27 cellular contexts compared by ENCODE assay signal in genomic region chr3:31434819-31435218, GRCh38.
"Had no signal": no experiment of that assay in that cellular context is flagged by ENCODE, and none has a peak within 500 bp of the region (broad histone marks: within the 10 kb centered on the region; RNA-seq: fewer than 3 reads in every experiment).

No MANE protein-coding gene starts in this region.

- H3K27ac ChIP-seq: stomach, suprapubic skin, testis, thoracic aorta, thyroid gland, tibial artery, tibial nerve, transverse colon, upper lobe of left lung, upper lobe of right lung, uterus, vagina had no signal

- FAIRE-seq: urothelium cell line had no signal

- H3K36me3 ChIP-seq: stomach, suprapubic skin, thoracic aorta, thyroid gland, tibial artery, tibial nerve, transverse colon, upper lobe of left lung, upper lobe of right lung, uterus, vagina had no signal

- ATAC-seq: stimulated activated effector memory CD8-positive, alpha-beta T cell treated with anti-CD3 and anti-CD28 coated beads, Interleukin-12 subunit alpha, Interleukin-12 subunit beta, amount 100 ng/mL, for 72 hours; stimulated activated memory B cell treated with anti-CD40 and anti-IgM and Interleukin-4, amounts not matched to agents 10 μg/mL and 1 μg/mL and 100 μg/mL, for 72 hours; stimulated activated naive B cell treated with anti-CD40 and anti-IgM and Interleukin-4, amounts not matched to agents 10 μg/mL and 1 μg/mL and 100 μg/mL, for 72 hours; stimulated activated naive CD8-positive, alpha-beta T cell treated with anti-CD3 and anti-CD28 coated beads, Interleukin-15, amount 100 ng/mL, for 72 hours; stimulated activated naive CD8-positive, alpha-beta T cell treated with anti-CD3 and anti-CD28 coated beads, Interleukin-15, Interleukin-2, amounts not matched to agents 100 U/mL and 50 U/mL, for 24 hours; upper lobe of right lung had no signal

- H3K4me1 ChIP-seq: stomach, suprapubic skin, testis, thyroid gland, tibial nerve, transverse colon, upper lobe of right lung, uterus, vagina had no signal

- DNase-seq: stimulated activated CD4-positive, alpha-beta T cell treated with anti-CD3 and anti-CD28 coated beads, Interleukin-2, amount 100 ng/mL, for 48 hours; stimulated activated CD4-positive, alpha-beta T cell treated with anti-CD3 and anti-CD28 coated beads, Interleukin-4, amount 100 ng/mL, for 1 hour; stimulated activated CD4-positive, alpha-beta T cell treated with anti-CD3 and anti-CD28 coated beads, Interleukin-4, amount 100 ng/mL, for 24 hours; stimulated activated CD4-positive, alpha-beta T cell treated with anti-CD3 and anti-CD28 coated beads, Interleukin-4, amount 100 ng/mL, for 4 hours; stimulated activated CD8-positive, alpha-beta memory T cell treated with anti-CD3 and anti-CD28 coated beads, Interleukin-4, amount 100 ng/mL, for 48 hours; stimulated activated naive B cell treated with anti-CD40 and anti-IgM and Interleukin-4, amounts not matched to agents 10 μg/mL and 1 μg/mL and 100 μg/mL, for 72 hours; stimulated activated naive CD4-positive, alpha-beta T cell; stimulated activated naive CD4-positive, alpha-beta T cell treated with Interleukin-2 at 50 U/mL for 16 hours; stimulated activated naive CD8-positive, alpha-beta T cell treated with anti-CD3 and anti-CD28 coated beads, Interleukin-15, amount 100 ng/mL, for 72 hours; stimulated activated naive CD8-positive, alpha-beta T cell treated with anti-CD3 and anti-CD28 coated beads, Interleukin-15, Interleukin-2, amounts not matched to agents 100 U/mL and 50 U/mL, for 24 hours; stomach; substantia nigra; testis; thyroid gland; tibial artery; transverse colon; trophoblast cell; upper lobe of left lung; upper lobe of right lung; uterus had no signal

- H3K27me3 ChIP-seq: stomach, suprapubic skin, testis, thyroid gland, tibial artery, tibial nerve, transverse colon, upper lobe of left lung, upper lobe of right lung, uterus, vagina had no signal

- H3K9me3 ChIP-seq: suprapubic skin, testis, thyroid gland, upper lobe of right lung, uterus had no signal

- H3K4me3 ChIP-seq: stomach, suprapubic skin, testis, thoracic aorta, thyroid gland, tibial artery, tibial nerve, transverse colon, upper lobe of left lung, upper lobe of right lung, uterus, vagina had no signal
